In genomic region chr2:8599421-8600242, GRCh38 we compare ENCODE assay signal across 2 cellular contexts.
TF ChIP-seq lines count a peak whose summit lies in the region.

No MANE protein-coding gene starts in this region.

TF ChIP-seq in K562, 482 proteins besides CTCF, POLR2A, EP300 and RAD21 (continued from another document):
- no peak for TF ChIP-seq NFE2 (IDR thresholded peaks at IDR 0.05; ENCODE audit: low read depth)
- TF ChIP-seq, protein P1, sequence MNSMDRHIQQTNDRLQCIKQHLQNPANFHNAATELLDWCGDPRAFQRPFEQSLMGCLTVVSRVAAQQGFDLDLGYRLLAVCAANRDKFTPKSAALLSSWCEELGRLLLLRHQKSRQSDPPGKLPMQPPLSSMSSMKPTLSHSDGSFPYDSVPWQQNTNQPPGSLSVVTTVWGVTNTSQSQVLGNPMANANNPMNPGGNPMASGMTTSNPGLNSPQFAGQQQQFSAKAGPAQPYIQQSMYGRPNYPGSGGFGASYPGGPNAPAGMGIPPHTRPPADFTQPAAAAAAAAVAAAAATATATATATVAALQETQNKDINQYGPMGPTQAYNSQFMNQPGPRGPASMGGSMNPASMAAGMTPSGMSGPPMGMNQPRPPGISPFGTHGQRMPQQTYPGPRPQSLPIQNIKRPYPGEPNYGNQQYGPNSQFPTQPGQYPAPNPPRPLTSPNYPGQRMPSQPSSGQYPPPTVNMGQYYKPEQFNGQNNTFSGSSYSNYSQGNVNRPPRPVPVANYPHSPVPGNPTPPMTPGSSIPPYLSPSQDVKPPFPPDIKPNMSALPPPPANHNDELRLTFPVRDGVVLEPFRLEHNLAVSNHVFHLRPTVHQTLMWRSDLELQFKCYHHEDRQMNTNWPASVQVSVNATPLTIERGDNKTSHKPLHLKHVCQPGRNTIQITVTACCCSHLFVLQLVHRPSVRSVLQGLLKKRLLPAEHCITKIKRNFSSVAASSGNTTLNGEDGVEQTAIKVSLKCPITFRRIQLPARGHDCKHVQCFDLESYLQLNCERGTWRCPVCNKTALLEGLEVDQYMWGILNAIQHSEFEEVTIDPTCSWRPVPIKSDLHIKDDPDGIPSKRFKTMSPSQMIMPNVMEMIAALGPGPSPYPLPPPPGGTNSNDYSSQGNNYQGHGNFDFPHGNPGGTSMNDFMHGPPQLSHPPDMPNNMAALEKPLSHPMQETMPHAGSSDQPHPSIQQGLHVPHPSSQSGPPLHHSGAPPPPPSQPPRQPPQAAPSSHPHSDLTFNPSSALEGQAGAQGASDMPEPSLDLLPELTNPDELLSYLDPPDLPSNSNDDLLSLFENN (IDR thresholded peaks at IDR 0.05; ENCODE audit: low read depth in 2 of 2, low read length in 2 of 2): no peak
- TF ChIP-seq MEIS2 (IDR thresholded peaks at IDR 0.05; ENCODE audit: partially characterized antibody): no peak
- no peak for TF ChIP-seq KLF16 (IDR thresholded peaks at IDR 0.05)
- TF ChIP-seq PML (IDR thresholded peaks at IDR 0.05; ENCODE audit: low read length): no peak
- no peak for TF ChIP-seq CCAR2 (IDR thresholded peaks at IDR 0.05; ENCODE audit: low read depth, low read length)

TF ChIP-seq in SK-N-SH, 30 proteins besides CTCF, POLR2A, EP300 and RAD21 (continued from another document):
- TF ChIP-seq, protein P2, sequence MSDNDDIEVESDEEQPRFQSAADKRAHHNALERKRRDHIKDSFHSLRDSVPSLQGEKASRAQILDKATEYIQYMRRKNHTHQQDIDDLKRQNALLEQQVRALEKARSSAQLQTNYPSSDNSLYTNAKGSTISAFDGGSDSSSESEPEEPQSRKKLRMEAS (IDR thresholded peaks at IDR 0.05; ENCODE audit: low read depth): no peak
- no peak for TF ChIP-seq NFIC (IDR thresholded peaks at IDR 0.05; ENCODE audit: borderline replicate concordance)
- no peak for TF ChIP-seq EZH2phosphoT487 (IDR thresholded peaks at IDR 0.05; ENCODE audit: borderline replicate concordance, low read depth)
- TF ChIP-seq TAF1 (IDR thresholded peaks at IDR 0.05; ENCODE audit: borderline replicate concordance, low read depth, low read length): no peak
- no peak for TF ChIP-seq POLR2AphosphoS5 (IDR thresholded peaks at IDR 0.05; ENCODE audit: low read depth, low read length)
- TF ChIP-seq USF2 (IDR thresholded peaks at IDR 0.05; ENCODE audit: borderline replicate concordance, low read depth, low read length): no peak
- TF ChIP-seq FOXJ3 (CRISPR knock-in tag; IDR thresholded peaks at IDR 0.05): no peak
- no peak for TF ChIP-seq RCOR1 (IDR thresholded peaks at IDR 0.05; ENCODE audit: low read length)
- no peak for TF ChIP-seq CHD2 (IDR thresholded peaks at IDR 0.05; ENCODE audit: low read length, partially characterized antibody)
- TF ChIP-seq SIN3A (IDR thresholded peaks at IDR 0.05; ENCODE audit: borderline replicate concordance, low read depth, low read length): no peak
- TF ChIP-seq RFX5 (IDR thresholded peaks at IDR 0.05; ENCODE audit: low read length): no peak
- no peak for TF ChIP-seq IRF3 (IDR thresholded peaks at IDR 0.05; ENCODE audit: low read depth, low read length)
- no peak for TF ChIP-seq FOXM1 (IDR thresholded peaks at IDR 0.05; ENCODE audit: low read depth)
